In genomic region chr1:51058863-51059262, GRCh38 we compare ENCODE assay signal across 10 cellular contexts. TPM values are rescaled to one million over a fixed set of nuclear protein-coding genes. Genes with fewer than 3 reads are reported as not detected.
DNase-seq lines count a peak whose midpoint lies in the region; FAIRE-seq and TF ChIP-seq lines count a peak whose summit lies in the region.
"Had no signal": no experiment of that assay in that cellular context is flagged by ENCODE, and none has a peak within 500 bp of the region (broad histone marks: within the 10 kb centered on the region; RNA-seq: fewer than 3 reads in every experiment).

No MANE protein-coding gene starts in this region.

- H3K27ac ChIP-seq in kidney (ENCODE audit: low read depth in 2 of 2, low read length in 2 of 2), result no peak overlapping the region
- H3K27ac ChIP-seq: KMS-11 had no signal

- H3K4me1 ChIP-seq in kidney (ENCODE audit: control insufficient read depth in 1 of 2, insufficient read depth in 1 of 2, low read depth in 1 of 2, low read length in 2 of 2), result no peaks in the 10 kb centered on the region

- peak; percentile 54 for TF ChIP-seq CTCF in WI38 (IDR thresholded peaks at IDR 0.05; ENCODE audit: low read depth, low read length)
- peak; percentile 35 for TF ChIP-seq CTCF in kidney (IDR thresholded peaks at IDR 0.05; ENCODE audit: borderline replicate concordance, extremely low read depth, insufficient read depth)

- H3K9me3 ChIP-seq in kidney (ENCODE audit: control insufficient read depth in 1 of 2, low read length in 2 of 2), result peaks cover 0 to 4% of the 10 kb centered on the region in 2 donors

- FAIRE-seq in kidney (lab: Jason Lieb, UNC), result no peak

- peak; percentile 14 for DNase-seq in CD1c-positive myeloid dendritic cell (ENCODE audit: extremely low spot score)
- peak; percentile 10 for DNase-seq in HEK293T (ENCODE audit: extremely low spot score)
- DNase-seq in kidney, result no peak
- DNase-seq in activated T-cell treated with anti-CD3 and anti-CD28 coated beads, Interleukin-2, amount 50 U/mL, for 48 hours, result no peak
- DNase-seq in COLO829 (ENCODE audit: low spot score), result no peak
- no peak for DNase-seq in activated effector memory CD4-positive, alpha-beta T cell treated with Interleukin-2 at 50 U/mL for 16 hours
- no peak for DNase-seq in NCI-H1105 (lab: John Stamatoyannopoulos, UW)
- DNase-seq: activated CD4-positive, CD25-positive, alpha-beta regulatory T cell had no signal

- POLR2A ChIA-PET in HEK293T (lab: Yijun Ruan, JAX), result no interaction called here

- H3K4me3 ChIP-seq in WI38 (ENCODE audit: low read depth, low read length) (no peak overlapping the region), kidney (ENCODE audit: low read length in 2 of 2) (no peak overlapping the region)

- CTCF ChIA-PET in HEK293T (lab: Yijun Ruan, JAX), result no interaction called here

- H3K9ac ChIP-seq in kidney (ENCODE audit: low read length in 2 of 2), result no peak overlapping the region
- H3K9ac ChIP-seq: KMS-11 had no signal

- intact Hi-C loops in kidney (cut with DNase I), result no loop called here

- no peaks in the 10 kb centered on the region for H3K36me3 ChIP-seq in kidney (ENCODE audit: control insufficient read depth in 1 of 2, insufficient read depth in 2 of 2, low read length in 2 of 2)

TF ChIP-seq in HEK293T, 16 proteins besides CTCF, POLR2A, EP300 and RAD21:
- TF ChIP-seq PKNOX1 (IDR thresholded peaks at IDR 0.05), result no peak
- no peak for TF ChIP-seq SP1 (IDR thresholded peaks at IDR 0.05)
- TF ChIP-seq ARNT (IDR thresholded peaks at IDR 0.05), result no peak
- TF ChIP-seq TARDBP (IDR thresholded peaks at IDR 0.05), result no peak
- TF ChIP-seq SUZ12 (IDR thresholded peaks at IDR 0.05), result no peak
- no peak for TF ChIP-seq LEF1 (IDR thresholded peaks at IDR 0.05; ENCODE audit: borderline replicate concordance)
- no peak for TF ChIP-seq FOXM1 (IDR thresholded peaks at IDR 0.05; ENCODE audit: borderline replicate concordance)
- no peak for TF ChIP-seq BHLHE40 (IDR thresholded peaks at IDR 0.05; ENCODE audit: borderline replicate concordance)
- no peak for TF ChIP-seq CTBP1 (IDR thresholded peaks at IDR 0.05; ENCODE audit: borderline replicate concordance)
- no peak for TF ChIP-seq NFRKB (IDR thresholded peaks at IDR 0.05)
TF ChIP-seq in HEK293T: peak in this region for 0.

RNA-seq across cellular contexts. Expression of gene C1orf185, which starts 43.2 kb away (rescaled TPM):
- total RNA-seq in kidney, result not detected
- not detected for polyA plus RNA-seq in kidney (ENCODE audit: insufficient read depth, low read depth, low replicate concordance)

Comparison
In these comparisons a context has a peak if more than half of its experiments do, and no peak if none do; other contexts are left out.
1. DNase-seq: peak in CD1c-positive myeloid dendritic cell (single experiment) and HEK293T (single experiment); none in kidney (single experiment), activated T-cell treated with anti-CD3 and anti-CD28 coated beads, Interleukin-2, amount 50 U/mL, for 48 hours (0 of 2), COLO829 (single experiment), activated effector memory CD4-positive, alpha-beta T cell treated with Interleukin-2 at 50 U/mL for 16 hours (single experiment) and NCI-H1105 (single experiment).